ENCODE assay signal across 11 cellular contexts in genomic region chr2:6999161-6999877, GRCh38.
A peak's percentile ranks its signal among the peaks of the same experiment; 100 is the strongest.
DNase-seq lines count a peak whose midpoint lies in the region; ATAC-seq and TF ChIP-seq lines count a peak whose summit lies in the region.
"Had no signal": no experiment of that assay in that cellular context is flagged by ENCODE, and none has a peak within 500 bp of the region (broad histone marks: within the 10 kb centered on the region; RNA-seq: fewer than 3 reads in every experiment).

No MANE protein-coding gene starts in this region.

- H3K27me3 ChIP-seq in MG63: no peaks in the 10 kb centered on the region

- H3K4me1 Mint-ChIP-seq in neural crest cell: peaks cover 30% of the 10 kb centered on the region

- H3K4me3 Mint-ChIP-seq in neural crest cell: no peak overlapping the region

- H3K4me3 ChIP-seq in MG63: no peak overlapping the region
- H3K4me3 ChIP-seq: SK-N-MC had no signal

- peak overlapping the region; percentile 64 for H3K27ac Mint-ChIP-seq in neural crest cell (ENCODE audit: unreplicated experiment)

- ATAC-seq in GM18870 (IDR thresholded peaks at IDR 0.05; ENCODE audit: unreplicated experiment): peak; percentile 67
- ATAC-seq in GM21825 (IDR thresholded peaks at IDR 0.05; ENCODE audit: unreplicated experiment): peak; percentile 89
- peak; percentile 60 for ATAC-seq in HG03571 (IDR thresholded peaks at IDR 0.05; ENCODE audit: unreplicated experiment)
- ATAC-seq: esophagus mucosa had no signal

- no peak for DNase-seq in neural crest cell (ENCODE audit: low read depth, low spot score)
- DNase-seq in AG20443 (ENCODE audit: low spot score): no peak
- DNase-seq in NCI-H2107 treated with DMSO at 0.1 percent for 48 hours (lab: John Stamatoyannopoulos, UW; ENCODE audit: unreplicated experiment): no peak
- no peak for DNase-seq in MG63
- DNase-seq in activated CD4-positive, CD25-positive, alpha-beta regulatory T cell treated with anti-CD3 and anti-CD28 coated beads, Interleukin-2, amount 50 U/mL, for 72 hours: no peak
- DNase-seq: stimulated activated CD4-positive, alpha-beta T cell treated with anti-CD3 and anti-CD28 coated beads, Interleukin-1b, Interleukin-23, amount 100 ng/mL, for 48 hours had no signal

- H3K9me3 Mint-ChIP-seq in neural crest cell: no peaks in the 10 kb centered on the region

- H3K36me3 ChIP-seq in MG63: no peaks in the 10 kb centered on the region

- H3K27me3 Mint-ChIP-seq in neural crest cell (ENCODE audit: low read depth): no peaks in the 10 kb centered on the region

- no peaks in the 10 kb centered on the region for H3K9me3 ChIP-seq in MG63

- H3K36me3 Mint-ChIP-seq in neural crest cell (ENCODE audit: low read depth): peaks cover 9% of the 10 kb centered on the region

- TF ChIP-seq CTCF in neural crest cell (conservative IDR thresholded peaks at IDR 0.05): no peak
